ENCODE assay signal across 1 cellular context in the genomic region with DNA sequence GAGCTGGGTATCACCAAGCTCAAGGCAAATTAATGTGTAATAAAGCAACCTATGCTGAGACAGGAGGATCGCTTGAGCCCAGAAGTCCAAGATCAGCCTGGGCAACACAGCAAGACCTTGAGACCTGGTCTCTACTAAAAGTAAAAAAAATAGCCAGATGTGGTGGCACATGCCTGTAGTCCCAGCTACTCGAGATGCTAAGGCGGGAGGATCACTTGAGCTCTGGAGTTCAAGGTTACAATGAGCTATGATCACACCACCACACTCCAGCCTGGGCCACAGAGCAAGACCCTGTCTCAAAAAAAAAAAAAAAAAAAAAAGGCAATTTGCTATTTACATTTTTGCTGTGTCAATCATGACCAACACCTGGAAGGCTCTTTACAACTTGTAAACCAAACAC.
TF ChIP-seq lines count a peak whose summit lies in the region.

No MANE protein-coding gene starts in this region.

TF ChIP-seq in H1, 55 proteins besides CTCF, POLR2A, EP300 and RAD21 (continued from another document):
- TF ChIP-seq, protein P1, sequence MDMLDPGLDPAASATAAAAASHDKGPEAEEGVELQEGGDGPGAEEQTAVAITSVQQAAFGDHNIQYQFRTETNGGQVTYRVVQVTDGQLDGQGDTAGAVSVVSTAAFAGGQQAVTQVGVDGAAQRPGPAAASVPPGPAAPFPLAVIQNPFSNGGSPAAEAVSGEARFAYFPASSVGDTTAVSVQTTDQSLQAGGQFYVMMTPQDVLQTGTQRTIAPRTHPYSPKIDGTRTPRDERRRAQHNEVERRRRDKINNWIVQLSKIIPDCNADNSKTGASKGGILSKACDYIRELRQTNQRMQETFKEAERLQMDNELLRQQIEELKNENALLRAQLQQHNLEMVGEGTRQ (IDR thresholded peaks at IDR 0.05; ENCODE audit: low read length): no peak
- TF ChIP-seq FOSL1 (IDR thresholded peaks at IDR 0.05; ENCODE audit: insufficient read depth, low read depth, low read length) (no peak), CBX8 (IDR thresholded peaks at IDR 0.05; ENCODE audit: borderline replicate concordance, low read depth, low read length) (no peak)
